In the genomic region with DNA sequence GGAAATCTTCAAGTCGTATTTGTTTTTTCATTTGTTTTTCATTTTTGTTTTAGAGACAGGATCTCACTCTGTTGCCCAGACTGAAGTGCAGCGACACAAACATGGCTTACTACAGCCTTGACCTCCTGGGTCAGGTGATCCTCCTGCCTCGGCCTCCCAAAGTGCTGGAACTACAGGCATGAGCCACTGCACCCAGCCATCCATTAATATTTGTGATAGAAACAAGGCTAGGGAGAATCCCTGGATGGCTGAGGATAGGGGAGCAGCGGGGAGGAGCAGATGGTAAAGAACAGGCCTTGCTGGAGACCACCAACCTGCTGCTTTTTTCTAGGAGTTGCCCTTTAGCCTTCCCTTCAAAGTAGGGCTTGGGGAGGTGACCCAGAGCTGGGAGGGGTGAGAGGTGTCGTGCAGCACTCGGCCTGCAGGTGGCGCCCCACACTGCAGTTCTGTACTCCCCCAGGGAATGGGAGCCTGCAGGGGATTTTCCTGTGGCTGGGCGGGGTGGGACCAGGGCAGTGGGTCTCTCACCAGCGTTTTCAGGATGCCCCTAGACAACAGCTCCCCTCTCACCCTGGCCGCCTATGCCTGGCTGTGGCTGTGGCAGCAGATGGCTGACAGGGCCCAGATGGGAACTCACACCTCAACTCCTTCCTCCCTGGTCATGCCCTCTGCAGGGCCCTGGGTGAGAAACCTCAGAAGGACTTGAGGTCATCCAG, we compare ENCODE assay signal across 8 cellular contexts. TPM values are rescaled to one million over a fixed set of nuclear protein-coding genes. Genes with fewer than 3 reads are reported as not detected.
A peak's percentile ranks its signal among the peaks of the same experiment; 100 is the strongest.
DNase-seq lines count a peak whose midpoint lies in the region; ATAC-seq and TF ChIP-seq lines count a peak whose summit lies in the region.

No MANE protein-coding gene starts in this region.

- H3K27me3 Mint-ChIP-seq in activated T-cell treated with anti-CD3 and anti-CD28 coated beads, Interleukin-2, amount 50 U/mL, for 24 hours = peaks cover 7% of the 10 kb centered on the region
- H3K27me3 Mint-ChIP-seq in neural crest cell (ENCODE audit: low read depth) = peaks cover 2% of the 10 kb centered on the region

- H3K9me3 Mint-ChIP-seq in activated T-cell treated with anti-CD3 and anti-CD28 coated beads, Interleukin-2, amount 50 U/mL, for 24 hours = no peaks in the 10 kb centered on the region
- no peaks in the 10 kb centered on the region for H3K9me3 Mint-ChIP-seq in neural crest cell

- peak overlapping the region; percentile 59; the same call in 1 of the 2 replicates for H2AFZ ChIP-seq in OCI-LY3 (ENCODE audit: low read depth, low read length)

- peak; percentile 80 for TF ChIP-seq CTCF in OCI-LY3 (IDR thresholded peaks at IDR 0.05; ENCODE audit: low read depth, low read length)
- TF ChIP-seq CTCF in neural crest cell (conservative IDR thresholded peaks at IDR 0.05) = peak; percentile 93

- H3K36me3 Mint-ChIP-seq in activated T-cell treated with anti-CD3 and anti-CD28 coated beads, Interleukin-2, amount 50 U/mL, for 24 hours (ENCODE audit: low read depth) = no peaks in the 10 kb centered on the region
- H3K36me3 Mint-ChIP-seq in neural crest cell (ENCODE audit: low read depth) = no peaks in the 10 kb centered on the region

- H3K9ac ChIP-seq in OCI-LY3 (ENCODE audit: low read length) = peak overlapping the region; percentile 29; the same call in 1 of the 2 replicates

- no peaks in the 10 kb centered on the region for H3K9me3 ChIP-seq in OCI-LY3 (ENCODE audit: insufficient read depth, low read length)

- peaks cover 17% of the 10 kb centered on the region for H3K4me1 ChIP-seq in OCI-LY3 (ENCODE audit: low read length)

- H3K4me1 Mint-ChIP-seq in activated T-cell treated with anti-CD3 and anti-CD28 coated beads, Interleukin-2, amount 50 U/mL, for 24 hours (ENCODE audit: low read depth) = no peaks in the 10 kb centered on the region
- peaks cover 5% of the 10 kb centered on the region for H3K4me1 Mint-ChIP-seq in neural crest cell

- DNase-seq in COR-L47 (lab: John Stamatoyannopoulos, UW) = peak; percentile 5
- peak; percentile 30 for DNase-seq in HCEC 1CT
- peak; percentile 86 for DNase-seq in activated T-cell treated with anti-CD3 and anti-CD28 coated beads, Interleukin-2, amount 50 U/mL, for 24 hours
- peak; percentile 14 for DNase-seq in fibroblast of gingiva (ENCODE audit: low read depth)
- peak; percentile 84 for DNase-seq in neural crest cell (ENCODE audit: low read depth, low spot score)
- DNase-seq in stromal cell of bone marrow (ENCODE audit: low read depth) = peak; percentile 3

- no peaks in the 10 kb centered on the region for H3K36me3 ChIP-seq in OCI-LY3 (replicated peaks; ENCODE audit: low read depth, low read length)

- H3K27me3 ChIP-seq in OCI-LY3 (ENCODE audit: low read depth, low read length) = 0 out of 2 replicates have a peak, but pooled peaks cover 5% of the 10 kb centered on the region

- no peak overlapping the region for H3K27ac Mint-ChIP-seq in activated T-cell treated with anti-CD3 and anti-CD28 coated beads, Interleukin-2, amount 50 U/mL, for 24 hours
- H3K27ac Mint-ChIP-seq in neural crest cell (ENCODE audit: unreplicated experiment) = no peak overlapping the region

- no peak overlapping the region; the same call in 1 of the 2 replicates for H3K27ac ChIP-seq in OCI-LY3 (ENCODE audit: low read length)

- no peak for ATAC-seq in HG03159 (IDR thresholded peaks at IDR 0.05; ENCODE audit: unreplicated experiment)

- H3K79me2 ChIP-seq in OCI-LY3 (ENCODE audit: low read length) = no peaks in the 10 kb centered on the region

- H4K20me1 ChIP-seq in OCI-LY3 (ENCODE audit: insufficient read depth, low read length) = no peaks in the 10 kb centered on the region

- no peak overlapping the region for H3K4me3 Mint-ChIP-seq in activated T-cell treated with anti-CD3 and anti-CD28 coated beads, Interleukin-2, amount 50 U/mL, for 24 hours
- H3K4me3 Mint-ChIP-seq in neural crest cell = no peak overlapping the region

- peak overlapping the region; percentile 60 for H3K4me2 ChIP-seq in OCI-LY3 (ENCODE audit: low read length)

- no peak overlapping the region for H3K4me3 ChIP-seq in OCI-LY3 (ENCODE audit: low read length)

RNA-seq across cellular contexts. Expression of a gene that starts 12.6 kb away (rescaled TPM):
- total RNA-seq in neural crest cell = 2.0 and 2.6 TPM in 2 replicates

Comparison
In these comparisons a context has a peak if more than half of its experiments do, and no peak if none do; other contexts are left out.
1. DNase-seq: peak in every context shown above with its lines; median percentile 86 in activated T-cell treated with anti-CD3 and anti-CD28 coated beads, Interleukin-2, amount 50 U/mL, for 24 hours; 84 in neural crest cell; 30 in HCEC 1CT; 14 in fibroblast of gingiva; 5 in COR-L47; 3 in stromal cell of bone marrow.